Comparison of ENCODE assay signal across 19 cellular contexts in genomic region chr1:162551969-162552683, GRCh38. TPM values are rescaled to one million over a fixed set of nuclear protein-coding genes. Genes with fewer than 3 reads are reported as not detected.
DNase-seq lines count a peak whose midpoint lies in the region; ATAC-seq and TF ChIP-seq lines count a peak whose summit lies in the region.
"Had no signal": no experiment of that assay in that cellular context is flagged by ENCODE, and none has a peak within 500 bp of the region (broad histone marks: within the 10 kb centered on the region; RNA-seq: fewer than 3 reads in every experiment).

No MANE protein-coding gene starts in this region.

- H3K9me3 ChIP-seq in SK-N-SH = no peaks in the 10 kb centered on the region
- H3K9me3 ChIP-seq in lower lobe of right lung = no peaks in the 10 kb centered on the region
- no peaks in the 10 kb centered on the region for H3K9me3 ChIP-seq in vagina
- H3K9me3 ChIP-seq: HAP-1, Peyer's patch had no signal

- no peak overlapping the region for H2AFZ ChIP-seq in SK-N-SH (ENCODE audit: low read depth)

- WGBS in SK-N-SH (ENCODE audit: low lambda C conversion rate) = 84% methylated on average over 7 of the region's 7 CpGs

- TF ChIP-seq RAD21 in SK-N-SH (IDR thresholded peaks at IDR 0.05; ENCODE audit: low read length) = no peak

- no peaks in the 10 kb centered on the region for H3K9me2 ChIP-seq in SK-N-SH

- H3K4me1 ChIP-seq in SK-N-SH (ENCODE audit: control insufficient read depth in 1 of 2, insufficient read depth in 2 of 2, low read depth in 1 of 2, low read length in 1 of 2) (no peaks in the 10 kb centered on the region), lower lobe of right lung (no peaks in the 10 kb centered on the region), vagina (peaks cover 34% of the 10 kb centered on the region)
- H3K4me1 ChIP-seq: HAP-1 had no signal

- POLR2A ChIA-PET in SK-N-SH (lab: Yijun Ruan, JAX) = no interaction called here

- no peaks in the 10 kb centered on the region for H3K79me2 ChIP-seq in SK-N-SH (ENCODE audit: insufficient read depth)

- H3K9ac ChIP-seq in SK-N-SH = no peak overlapping the region

- H3K4me3 ChIP-seq in SK-N-SH (ENCODE audit: low read depth in 2 of 2, low read length in 1 of 2) (no peak overlapping the region), lower lobe of right lung (no peak overlapping the region), vagina (no peak overlapping the region)
- H3K4me3 ChIP-seq: HAP-1, Peyer's patch had no signal

- H3K27ac ChIP-seq in SK-N-SH (ENCODE audit: low read depth in 2 of 2, low read length in 1 of 2) = no peak overlapping the region
- peak overlapping the region; percentile 43 for H3K27ac ChIP-seq in lower lobe of right lung
- H3K27ac ChIP-seq in vagina = peak overlapping the region; percentile 85

- CTCF ChIA-PET in SK-N-SH (lab: Yijun Ruan, JAX) = no interaction called here

- no peak for TF ChIP-seq POLR2A in vagina (IDR thresholded peaks at IDR 0.05)

- no peaks in the 10 kb centered on the region for H3K36me3 ChIP-seq in SK-N-SH (replicated peaks in 1 of 2; ENCODE audit: control insufficient read depth in 1 of 2, insufficient read depth in 2 of 2, low read length in 1 of 2)
- no peaks in the 10 kb centered on the region for H3K36me3 ChIP-seq in lower lobe of right lung
- H3K36me3 ChIP-seq in vagina = no peaks in the 10 kb centered on the region
- H3K36me3 ChIP-seq: HAP-1, Peyer's patch had no signal

- intact Hi-C loops in lower lobe of right lung (cut with DNase I) (no loop called here), vagina (cut with DNase I) (no loop called here)

- no peak for TF ChIP-seq EP300 in SK-N-SH (IDR thresholded peaks at IDR 0.05; ENCODE audit: borderline replicate concordance in 1 of 2, low read depth in 1 of 2, low read length in 1 of 2)

- no peak for DNase-seq in SK-N-SH
- DNase-seq in fibroblast of gingiva (ENCODE audit: low read depth) = peak; percentile 60
- no peak for DNase-seq in lower lobe of right lung
- DNase-seq in vagina (ENCODE audit: extremely low spot score in 2 of 2) = no peak
- no peak for DNase-seq in GM10266 (ENCODE audit: extremely low spot score)
- DNase-seq in GM19238 (ENCODE audit: insufficient read length, low spot score) = no peak
- no peak for DNase-seq in activated naive CD4-positive, alpha-beta T cell (lab: John Stamatoyannopoulos, UW)
- DNase-seq: activated CD4-positive, alpha-beta T cell treated with anti-CD3 and anti-CD28 coated beads for 48 hours; activated CD8-positive, alpha-beta memory T cell treated with anti-CD3 and anti-CD28 coated beads, Interleukin-2, amount 50 U/mL, for 48 hours; dermis blood vessel endothelial cell; DMS53; hypothalamus; kidney glomerular epithelial cell; NCI-H1417 treated with DMSO at 0.1 percent for 48 hours; nucleus accumbens; Peyer's patch; stimulated activated CD4-positive, alpha-beta T cell treated with anti-CD3 and anti-CD28 coated beads, Interleukin-2, amount 100 ng/mL, for 48 hours had no signal

- H4K20me1 ChIP-seq in SK-N-SH (ENCODE audit: insufficient read depth) = no peaks in the 10 kb centered on the region

- ATAC-seq in SK-N-SH treated with all-trans-retinoic acid at 6 μM for 48 hours = no peak
- no peak for ATAC-seq in lower lobe of right lung

- H3F3A ChIP-seq in SK-N-SH (replicated peaks; ENCODE audit: insufficient read depth) = no peaks in the 10 kb centered on the region

- H3K4me2 ChIP-seq in SK-N-SH = no peak overlapping the region

- H3K27me3 ChIP-seq in SK-N-SH (ENCODE audit: insufficient read depth) (no peaks in the 10 kb centered on the region), lower lobe of right lung (ENCODE audit: low read depth) (no peaks in the 10 kb centered on the region), vagina (no peaks in the 10 kb centered on the region)
- H3K27me3 ChIP-seq: Peyer's patch had no signal

- TF ChIP-seq CTCF in SK-N-SH (IDR thresholded peaks at IDR 0.05) (no peak), lower lobe of right lung (IDR thresholded peaks at IDR 0.05) (no peak), vagina (IDR thresholded peaks at IDR 0.05) (no peak), GM10266 (IDR thresholded peaks at IDR 0.05; ENCODE audit: control insufficient read depth, insufficient read depth, low read depth, missing control alignments) (no peak)

TF ChIP-seq in SK-N-SH treated with all-trans-retinoic acid at 6 μM for 48 hours, 23 proteins besides CTCF, POLR2A, EP300 and RAD21:
- TF ChIP-seq PATZ1 (CRISPR knock-in tag; IDR thresholded peaks at IDR 0.05; ENCODE audit: borderline replicate concordance) (peak; percentile 52; the same call in 1 of the 2 replicates), TCF4 (CRISPR knock-in tag; IDR thresholded peaks at IDR 0.05; ENCODE audit: borderline replicate concordance) (no peak)

TF ChIP-seq in SK-N-SH, 30 proteins besides CTCF, POLR2A, EP300 and RAD21:
- TF ChIP-seq POLR2AphosphoS5 (IDR thresholded peaks at IDR 0.05; ENCODE audit: low read depth, low read length) (no peak), REST (IDR thresholded peaks at IDR 0.05; ENCODE audit: low read depth, low read length) (no peak), TAF1 (IDR thresholded peaks at IDR 0.05; ENCODE audit: borderline replicate concordance, low read depth, low read length) (no peak), CHD2 (IDR thresholded peaks at IDR 0.05; ENCODE audit: low read length, partially characterized antibody) (no peak), GATA2 (CRISPR knock-in tag; IDR thresholded peaks at IDR 0.05) (no peak), RFX5 (IDR thresholded peaks at IDR 0.05; ENCODE audit: low read length) (no peak), RCOR1 (IDR thresholded peaks at IDR 0.05; ENCODE audit: low read length) (no peak)
- TF ChIP-seq, protein P1, sequence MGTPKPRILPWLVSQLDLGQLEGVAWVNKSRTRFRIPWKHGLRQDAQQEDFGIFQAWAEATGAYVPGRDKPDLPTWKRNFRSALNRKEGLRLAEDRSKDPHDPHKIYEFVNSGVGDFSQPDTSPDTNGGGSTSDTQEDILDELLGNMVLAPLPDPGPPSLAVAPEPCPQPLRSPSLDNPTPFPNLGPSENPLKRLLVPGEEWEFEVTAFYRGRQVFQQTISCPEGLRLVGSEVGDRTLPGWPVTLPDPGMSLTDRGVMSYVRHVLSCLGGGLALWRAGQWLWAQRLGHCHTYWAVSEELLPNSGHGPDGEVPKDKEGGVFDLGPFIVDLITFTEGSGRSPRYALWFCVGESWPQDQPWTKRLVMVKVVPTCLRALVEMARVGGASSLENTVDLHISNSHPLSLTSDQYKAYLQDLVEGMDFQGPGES (IDR thresholded peaks at IDR 0.05; ENCODE audit: low read depth, low read length) = no peak
- TF ChIP-seq, protein P2, sequence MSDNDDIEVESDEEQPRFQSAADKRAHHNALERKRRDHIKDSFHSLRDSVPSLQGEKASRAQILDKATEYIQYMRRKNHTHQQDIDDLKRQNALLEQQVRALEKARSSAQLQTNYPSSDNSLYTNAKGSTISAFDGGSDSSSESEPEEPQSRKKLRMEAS (IDR thresholded peaks at IDR 0.05; ENCODE audit: low read depth) = no peak

RNA-seq across cellular contexts. Expression of gene UAP1, which starts 9.4 kb away (rescaled TPM):
- polyA plus RNA-seq in SK-N-SH (2012; rRNA removed) = 32.3 and 44.1 TPM in 2 replicates
- 49.8 and 58.0 TPM in 2 replicates for polyA plus RNA-seq in SK-N-SH (2012; cell fraction: cytosol; rRNA removed)
- polyA plus RNA-seq in SK-N-SH (2012; cell fraction: nucleus; rRNA removed) = 18.0 and 38.7 TPM in 2 replicates
- total RNA-seq in lower lobe of right lung (29.4 TPM), vagina (118 TPM)

RNA-seq across cellular contexts. Expression of gene UHMK1, which starts 54.5 kb away (rescaled TPM):
- 7.4 and 12.3 TPM in 2 replicates for polyA plus RNA-seq in SK-N-SH (2012; rRNA removed)
- 16.0 and 18.1 TPM in 2 replicates for polyA plus RNA-seq in SK-N-SH (2012; cell fraction: cytosol; rRNA removed)
- 4.2 and 9.7 TPM in 2 replicates for polyA plus RNA-seq in SK-N-SH (2012; cell fraction: nucleus; rRNA removed)
- total RNA-seq in lower lobe of right lung (56.4 TPM), vagina (27.5 TPM)

Comparison
In these comparisons a context has a peak if more than half of its experiments do, and no peak if none do; other contexts are left out.
1. H3K27ac ChIP-seq: peak in lower lobe of right lung (single experiment) and vagina (single experiment); none in SK-N-SH (0 of 2).